In the genomic region with DNA sequence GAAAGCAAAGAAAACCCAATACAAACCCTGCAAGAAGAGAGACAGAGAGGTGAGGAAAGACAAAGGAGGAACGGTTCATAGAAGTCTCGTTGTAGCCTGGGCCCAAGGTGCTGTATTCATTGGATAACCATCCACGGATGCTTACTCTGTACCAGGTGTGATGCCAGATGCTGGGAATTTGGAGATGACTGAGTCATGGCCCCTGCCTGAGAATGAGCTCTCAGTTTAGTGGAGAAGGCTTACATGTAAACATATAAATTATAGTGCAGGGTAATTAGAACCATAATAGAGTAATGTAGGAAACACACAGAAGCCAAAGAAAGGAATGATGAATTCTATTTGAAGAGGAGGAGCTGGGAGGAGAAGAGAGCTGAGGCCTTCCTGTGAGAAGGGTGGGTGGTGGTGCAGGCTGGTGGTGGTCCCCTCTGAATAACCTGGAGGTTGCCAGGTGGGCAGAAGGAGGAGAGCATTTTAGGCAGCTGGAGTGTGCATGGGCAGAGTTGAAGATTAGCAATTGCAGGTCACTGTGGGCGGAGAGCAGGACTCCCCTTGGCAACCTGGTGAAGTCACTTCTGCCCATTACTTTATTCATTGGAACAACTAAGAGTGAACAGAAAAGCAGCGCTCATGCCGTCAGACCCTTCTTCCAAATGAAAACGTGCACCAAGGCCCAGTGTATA, we compare ENCODE assay signal across 22 cellular contexts. TPM values are rescaled to one million over a fixed set of nuclear protein-coding genes. Genes with fewer than 3 reads are reported as not detected.
"Had no signal": no experiment of that assay in that cellular context is flagged by ENCODE, and none has a peak within 500 bp of the region (broad histone marks: within the 10 kb centered on the region; RNA-seq: fewer than 3 reads in every experiment).

No MANE protein-coding gene starts in this region.

- H3K4me1 Mint-ChIP-seq: nephron had no signal

- H3K36me3 Mint-ChIP-seq: activated naive CD4-positive, alpha-beta T cell treated with anti-CD3 and anti-CD28 coated beads, Interleukin-2, amount 50 U/mL, for 24 hours had no signal

- ATAC-seq: body of pancreas; gastrocnemius medialis; heart right ventricle; left lung; stimulated activated naive CD8-positive, alpha-beta T cell treated with anti-CD3 and anti-CD28 coated beads, Interleukin-15, Interleukin-2, amounts not matched to agents 100 U/mL and 50 U/mL, for 24 hours had no signal

- DNase-seq: activated CD4-positive, alpha-beta T cell treated with anti-CD3 and anti-CD28 coated beads, Interleukin-2, amount 50 U/mL, for 1 hour; activated CD4-positive, CD25-positive, alpha-beta regulatory T cell; activated effector memory CD4-positive, alpha-beta T cell treated with Interleukin-2 at 50 U/mL for 16 hours; activated T-cell treated with anti-CD3 and anti-CD28 coated beads for 4 hours; body of pancreas; central memory CD4-positive, alpha-beta T cell; effector memory CD4-positive, alpha-beta T cell; gastrocnemius medialis; heart right ventricle; left lung; sigmoid colon; stimulated activated CD4-positive, alpha-beta T cell treated with anti-CD3 and anti-CD28 coated beads, Interleukin-2, amount 100 ng/mL, for 24 hours; stimulated activated naive CD8-positive, alpha-beta T cell treated with anti-CD3 and anti-CD28 coated beads, Interleukin-15, Interleukin-2, amounts not matched to agents 100 U/mL and 50 U/mL, for 24 hours had no signal

- H3K27ac Mint-ChIP-seq: activated naive CD4-positive, alpha-beta T cell treated with anti-CD3 and anti-CD28 coated beads, Interleukin-2, amount 50 U/mL, for 24 hours; nephron had no signal

- H3K9me3 Mint-ChIP-seq: activated naive CD4-positive, alpha-beta T cell treated with anti-CD3 and anti-CD28 coated beads, Interleukin-2, amount 50 U/mL, for 24 hours; nephron had no signal

- H3K27me3 Mint-ChIP-seq: activated naive CD4-positive, alpha-beta T cell treated with anti-CD3 and anti-CD28 coated beads, Interleukin-2, amount 50 U/mL, for 24 hours had no signal

- FAIRE-seq: islet of Langerhans, TTC549 had no signal

- H3K4me3 Mint-ChIP-seq: activated naive CD4-positive, alpha-beta T cell treated with anti-CD3 and anti-CD28 coated beads, Interleukin-2, amount 50 U/mL, for 24 hours; nephron had no signal

RNA-seq across cellular contexts. Expression of gene ZG16, which starts 7.7 kb away (rescaled TPM):
- total RNA-seq: activated CD8-positive, alpha-beta memory T cell treated with anti-CD3 and anti-CD28 coated beads for 36 hours; fibroblast of lung; heart right ventricle; left lung; osteoblast; temporal lobe; urinary bladder had no signal
- polyA plus RNA-seq: fibroblast of lung, urinary bladder had no signal

RNA-seq across cellular contexts. Expression of gene C16orf54, which starts 24.6 kb away (rescaled TPM):
- total RNA-seq: fibroblast of lung, temporal lobe had no signal
- polyA plus RNA-seq: fibroblast of lung had no signal
